10 cellular contexts compared by ENCODE assay signal in the genomic region with DNA sequence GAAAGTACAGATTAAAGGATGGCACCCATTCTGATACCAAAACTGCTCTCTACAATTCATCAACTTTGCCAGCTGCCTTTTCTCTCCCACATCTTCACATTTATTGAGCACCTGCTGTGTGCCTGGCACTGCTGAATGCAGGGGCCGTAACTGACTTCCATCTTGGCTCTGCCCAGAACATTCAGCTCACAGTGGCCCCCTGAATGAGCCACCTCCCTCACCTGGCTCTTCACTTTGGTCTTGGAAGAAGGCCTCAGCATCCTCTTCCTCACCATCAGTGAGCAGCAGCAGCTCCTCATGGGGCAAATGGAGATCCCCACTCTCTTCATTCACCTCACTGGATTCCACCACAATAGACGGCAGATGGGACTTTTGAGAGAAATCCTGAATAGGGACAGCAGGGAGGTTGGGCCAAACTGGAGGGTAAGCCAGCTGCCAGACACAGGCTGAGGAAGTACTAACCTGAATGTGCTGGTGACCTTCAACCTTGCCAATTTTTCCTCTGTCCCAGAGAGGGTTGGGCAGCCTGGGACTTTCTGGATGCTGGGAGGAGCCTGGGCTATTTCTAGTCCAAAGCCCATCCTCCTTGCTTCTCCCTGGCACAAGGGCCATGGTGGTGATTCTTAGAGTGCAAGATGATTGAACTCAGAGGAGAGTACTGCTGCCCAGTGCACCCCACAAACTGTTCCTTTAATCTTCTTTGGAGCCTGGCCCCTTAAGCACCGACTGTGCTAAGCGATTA. TPM values are rescaled to one million over a fixed set of nuclear protein-coding genes. Genes with fewer than 3 reads are reported as not detected.
DNase-seq lines count a peak whose midpoint lies in the region; ATAC-seq and FAIRE-seq lines count a peak whose summit lies in the region.
"Had no signal": no experiment of that assay in that cellular context is flagged by ENCODE, and none has a peak within 500 bp of the region (broad histone marks: within the 10 kb centered on the region; RNA-seq: fewer than 3 reads in every experiment).

No MANE protein-coding gene starts in this region.

- H3K36me3 Mint-ChIP-seq in activated T-cell treated with anti-CD3 and anti-CD28 coated beads, Interleukin-2, amount 50 U/mL, for 4 hours (ENCODE audit: insufficient read depth) = peaks cover 23% of the 10 kb centered on the region

- no peaks in the 10 kb centered on the region for H3K9me3 Mint-ChIP-seq in activated T-cell treated with anti-CD3 and anti-CD28 coated beads, Interleukin-2, amount 50 U/mL, for 4 hours
- H3K9me3 Mint-ChIP-seq: effector memory CD8-positive, alpha-beta T cell had no signal

- H3K27me3 ChIP-seq in effector memory CD4-positive, alpha-beta T cell (replicated peaks; ENCODE audit: control insufficient read depth, insufficient read depth, low read length, poor library complexity, severe bottlenecking) = no peaks in the 10 kb centered on the region
- no peaks in the 10 kb centered on the region for H3K27me3 ChIP-seq in small intestine (ENCODE audit: control insufficient read depth in 2 of 2, insufficient read depth in 2 of 2, low read length in 2 of 2)

- FAIRE-seq in small intestine (lab: Jason Lieb, UNC) = no peak

- no peak for DNase-seq in activated T-cell treated with anti-CD3 and anti-CD28 coated beads, Interleukin-2, amount 50 U/mL, for 4 hours
- DNase-seq in activated T-cell treated with anti-CD3 and anti-CD28 coated beads, Interleukin-2, amount 50 U/mL, for 1 hour = no peak
- DNase-seq in OCI-M1 (lab: John Stamatoyannopoulos, UW) = peak; percentile 31
- no peak for DNase-seq in effector memory CD4-positive, alpha-beta T cell
- DNase-seq in small intestine = peak; percentile 83
- no peak for DNase-seq in DMS114 treated with DMSO at 0.1 percent for 48 hours (lab: John Stamatoyannopoulos, UW; ENCODE audit: unreplicated experiment)
- no peak for DNase-seq in NCI-H526 (lab: John Stamatoyannopoulos, UW)
- DNase-seq: C1 segment of cervical spinal cord; effector memory CD8-positive, alpha-beta T cell had no signal

- WGBS in small intestine, 3 donors = 45 to 69% (median 49%) methylated on average over 4 of the region's 4 CpGs

- peaks cover 13% of the 10 kb centered on the region for H3K36me3 ChIP-seq in effector memory CD4-positive, alpha-beta T cell (ENCODE audit: control insufficient read depth, insufficient read depth, low read length)
- peaks cover 0 to 3% of the 10 kb centered on the region in 2 donors for H3K36me3 ChIP-seq in small intestine (ENCODE audit: control insufficient read depth in 2 of 2, insufficient read depth in 2 of 2, low read length in 2 of 2)

- no peaks in the 10 kb centered on the region for H3K9me3 ChIP-seq in effector memory CD4-positive, alpha-beta T cell (ENCODE audit: control insufficient read depth, low read length)
- H3K9me3 ChIP-seq in small intestine (ENCODE audit: control insufficient read depth, low read depth) = no peaks in the 10 kb centered on the region

- H3K4me1 ChIP-seq in effector memory CD4-positive, alpha-beta T cell (ENCODE audit: control insufficient read depth, insufficient read depth, low read length, poor library complexity, severe bottlenecking) = peaks cover 31% of the 10 kb centered on the region
- H3K4me1 ChIP-seq in small intestine (ENCODE audit: control insufficient read depth in 2 of 2, insufficient read depth in 1 of 2, low read depth in 1 of 2, low read length in 1 of 2) = peaks cover 10 to 11% of the 10 kb centered on the region in 2 donors

- no peak overlapping the region for H3K4me3 ChIP-seq in effector memory CD4-positive, alpha-beta T cell (ENCODE audit: insufficient read depth, low read depth, low read length, poor library complexity, severe bottlenecking)
- no peak overlapping the region for H3K4me3 ChIP-seq in small intestine (ENCODE audit: low read depth in 1 of 2, low read length in 2 of 2)

- no peaks in the 10 kb centered on the region for H3K27me3 Mint-ChIP-seq in activated T-cell treated with anti-CD3 and anti-CD28 coated beads, Interleukin-2, amount 50 U/mL, for 4 hours (ENCODE audit: low read depth)
- H3K27me3 Mint-ChIP-seq: effector memory CD8-positive, alpha-beta T cell had no signal

- peaks cover 30% of the 10 kb centered on the region for H3K4me1 Mint-ChIP-seq in activated T-cell treated with anti-CD3 and anti-CD28 coated beads, Interleukin-2, amount 50 U/mL, for 4 hours (ENCODE audit: low read depth)

- peak overlapping the region; percentile 98 for H3K4me3 Mint-ChIP-seq in activated T-cell treated with anti-CD3 and anti-CD28 coated beads, Interleukin-2, amount 50 U/mL, for 4 hours

- ATAC-seq in activated T-cell treated with anti-CD3 and anti-CD28 coated beads, Interleukin-2, amount 50 U/mL, for 4 hours = no peak
- ATAC-seq in HG03280 (IDR thresholded peaks at IDR 0.05; ENCODE audit: unreplicated experiment) = no peak
- ATAC-seq: effector memory CD8-positive, alpha-beta T cell had no signal

- peak overlapping the region; percentile 25 for H3K27ac ChIP-seq in effector memory CD4-positive, alpha-beta T cell (ENCODE audit: insufficient read depth, low read length, poor library complexity, severe bottlenecking)
- peak overlapping the region; percentile 2 to 52 for H3K27ac ChIP-seq in small intestine (ENCODE audit: low read depth in 1 of 2, low read length in 1 of 2)

RNA-seq across cellular contexts. Expression of a gene that starts 1.9 kb away (rescaled TPM):
- 10 to 100 TPM in 2 of 3 donors, 1 to 10 TPM in 1; 9.4 to 14.6 (median 10.6) TPM for total RNA-seq in activated T-cell treated with anti-CD3 and anti-CD28 coated beads, Interleukin-2, amount 50 U/mL, for 4 hours
- 10 to 100 TPM; 15.0 to 34.9 (median 31.8) TPM for polyA plus RNA-seq in small intestine

RNA-seq across cellular contexts. Expression of a gene that starts 2.5 kb away (rescaled TPM):
- 10 to 100 TPM; 17.0 to 22.2 (median 19.2) TPM for total RNA-seq in activated T-cell treated with anti-CD3 and anti-CD28 coated beads, Interleukin-2, amount 50 U/mL, for 4 hours
- polyA plus RNA-seq in small intestine = 1 to 10 TPM; 2.2 to 7.3 (median 6.7) TPM

RNA-seq across cellular contexts. Expression of a gene that starts 4.5 kb away (rescaled TPM):
- 10 to 100 TPM; 54.6 to 73.1 (median 73.0) TPM for total RNA-seq in activated T-cell treated with anti-CD3 and anti-CD28 coated beads, Interleukin-2, amount 50 U/mL, for 4 hours
- polyA plus RNA-seq in small intestine = 10 to 100 TPM in 2 of 3 donors, 1 to 10 TPM in 1; 7.0 to 18.6 (median 16.9) TPM

RNA-seq across cellular contexts. Expression of a gene that starts 4.6 kb away (rescaled TPM):
- 100 to 1,000 TPM; 174 to 212 (median 206) TPM for total RNA-seq in activated T-cell treated with anti-CD3 and anti-CD28 coated beads, Interleukin-2, amount 50 U/mL, for 4 hours
- polyA plus RNA-seq in small intestine = 100 to 1,000 TPM; 121 to 156 (median 148) TPM

RNA-seq across cellular contexts. Expression of a gene that starts 9.3 kb away (rescaled TPM):
- 100 to 1,000 TPM; 151 to 174 (median 157) TPM for total RNA-seq in activated T-cell treated with anti-CD3 and anti-CD28 coated beads, Interleukin-2, amount 50 U/mL, for 4 hours
- 100 to 1,000 TPM; 158 to 224 (median 164) TPM for polyA plus RNA-seq in small intestine

Comparison
In these comparisons a context has a peak if more than half of its experiments do, and no peak if none do; other contexts are left out.
1. DNase-seq: peak in OCI-M1 (single experiment) and small intestine (single experiment); none in activated T-cell treated with anti-CD3 and anti-CD28 coated beads, Interleukin-2, amount 50 U/mL, for 4 hours (single experiment), activated T-cell treated with anti-CD3 and anti-CD28 coated beads, Interleukin-2, amount 50 U/mL, for 1 hour (single experiment), effector memory CD4-positive, alpha-beta T cell (0 of 3), DMS114 treated with DMSO at 0.1 percent for 48 hours (single experiment) and NCI-H526 (0 of 2).